In genomic region chr15:55959744-55960143, GRCh38 we compare ENCODE assay signal across 1 cellular context.
TF ChIP-seq lines count a peak whose summit lies in the region.

No MANE protein-coding gene starts in this region.

TF ChIP-seq in K562, 482 proteins besides CTCF, POLR2A, EP300 and RAD21 (continued from another document):
- TF ChIP-seq ZNF398 (CRISPR knock-in tag; IDR thresholded peaks at IDR 0.05) (no peak), CBFA2T3 (IDR thresholded peaks at IDR 0.05) (peak; percentile 39; the same call in 1 of the 2 replicates), TCF3 (CRISPR knock-in tag; IDR thresholded peaks at IDR 0.05) (peak; percentile 62), TAL1 (IDR thresholded peaks at IDR 0.05) (0 out of 2 replicates have a peak, but pooled peaks have one; percentile 9), ZBTB43 (CRISPR knock-in tag; IDR thresholded peaks at IDR 0.05) (no peak), ARID1B (IDR thresholded peaks at IDR 0.05) (0 out of 2 replicates have a peak, but pooled peaks have one; percentile 35), HMBOX1 (IDR thresholded peaks at IDR 0.05) (peak; percentile 94)
